20 cellular contexts compared by ENCODE assay signal in the genomic region with DNA sequence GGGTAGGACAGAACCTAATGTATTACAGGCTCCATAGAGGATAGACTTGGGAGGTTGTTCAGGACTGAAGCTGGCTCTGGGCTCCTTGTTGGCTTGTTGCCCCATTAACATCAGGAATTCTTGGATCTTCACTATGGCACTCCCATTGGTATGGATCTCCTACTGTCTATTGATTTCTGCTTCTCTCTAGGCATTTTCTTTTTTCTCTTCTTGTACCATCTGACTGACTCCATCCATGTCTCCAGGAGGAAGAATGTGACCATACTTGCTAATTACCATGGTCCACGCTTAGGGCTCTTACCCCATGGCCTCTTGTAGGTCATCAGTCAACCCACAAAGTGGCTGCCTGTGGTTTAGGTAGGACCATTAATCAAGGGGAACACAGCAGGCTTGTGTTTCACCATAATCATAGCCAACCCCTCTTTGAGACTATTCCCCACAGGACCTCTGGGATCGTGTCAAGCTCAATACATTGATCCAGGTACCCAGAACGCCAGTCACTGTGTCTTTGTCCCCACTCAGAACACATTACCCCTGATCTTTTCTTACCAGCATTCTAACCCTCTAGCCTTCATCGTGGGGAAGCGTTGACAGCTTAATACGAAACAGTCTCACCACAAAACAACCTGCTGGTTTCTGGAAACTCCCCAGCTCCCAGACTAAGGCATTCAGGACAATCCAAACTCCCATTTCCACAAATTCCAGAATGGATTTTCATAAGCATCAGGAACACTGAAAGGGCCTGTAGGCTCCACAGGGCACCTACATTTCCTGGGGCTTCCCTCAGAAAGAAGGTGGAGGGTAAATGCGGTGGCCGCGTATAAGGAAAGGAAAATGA.
DNase-seq lines count a peak whose midpoint lies in the region; ATAC-seq and TF ChIP-seq lines count a peak whose summit lies in the region.
"Had no signal": no experiment of that assay in that cellular context is flagged by ENCODE, and none has a peak within 500 bp of the region (broad histone marks: within the 10 kb centered on the region; RNA-seq: fewer than 3 reads in every experiment).

No MANE protein-coding gene starts in this region.

- no peaks in the 10 kb centered on the region for H3K27me3 Mint-ChIP-seq in mesothelial cell of epicardium (ENCODE audit: low read depth)
- H3K27me3 Mint-ChIP-seq: activated T-cell treated with anti-CD3 and anti-CD28 coated beads, Interleukin-2, amount 50 U/mL, for 24 hours had no signal

- ATAC-seq in HG03025 (IDR thresholded peaks at IDR 0.05; ENCODE audit: low FRiP score, unreplicated experiment): no peak
- no peak for ATAC-seq in GM19452 (IDR thresholded peaks at IDR 0.05; ENCODE audit: unreplicated experiment)
- ATAC-seq: activated CD8-positive, alpha-beta T cell treated with anti-CD3 and anti-CD28 coated beads, Interleukin-2, amount 10 ng/mL, durations not matched to agents 7 days and 5 days; SK-N-SH treated with all-trans-retinoic acid at 6 μM for 48 hours had no signal

- H3K4me3 Mint-ChIP-seq in mesothelial cell of epicardium: no peak overlapping the region
- H3K4me3 Mint-ChIP-seq: activated CD8-positive, alpha-beta T cell treated with anti-CD3 and anti-CD28 coated beads, Interleukin-2, amount 10 ng/mL, durations not matched to agents 7 days and 5 days; activated naive CD4-positive, alpha-beta T cell treated with anti-CD3 and anti-CD28 coated beads for 36 hours; activated T-cell treated with anti-CD3 and anti-CD28 coated beads, Interleukin-2, amount 50 U/mL, for 24 hours had no signal

- TF ChIP-seq CTCF in coronary artery (IDR thresholded peaks at IDR 0.05) (no peak), mesothelial cell of epicardium (IDR thresholded peaks at IDR 0.05; ENCODE audit: unreplicated experiment) (no peak)

- no peaks in the 10 kb centered on the region for H3K36me3 Mint-ChIP-seq in mesothelial cell of epicardium

- peaks cover 17% of the 10 kb centered on the region for H3K9me3 Mint-ChIP-seq in mesothelial cell of epicardium

- H3K27ac ChIP-seq in coronary artery: peak overlapping the region; percentile 69 to 80
- H3K27ac ChIP-seq in temporal lobe (ENCODE audit: low read depth, low read length): peak overlapping the region; percentile 1

- no peak overlapping the region for H3K4me3 ChIP-seq in coronary artery

- peak overlapping the region; percentile 87 for H3K27ac Mint-ChIP-seq in mesothelial cell of epicardium
- H3K27ac Mint-ChIP-seq: activated CD8-positive, alpha-beta T cell treated with anti-CD3 and anti-CD28 coated beads, Interleukin-2, amount 10 ng/mL, durations not matched to agents 7 days and 5 days; activated naive CD4-positive, alpha-beta T cell treated with anti-CD3 and anti-CD28 coated beads for 36 hours; activated T-cell treated with anti-CD3 and anti-CD28 coated beads, Interleukin-2, amount 50 U/mL, for 24 hours had no signal

- DNase-seq in amniotic epithelial cell (ENCODE audit: low read depth) (peak; percentile 54), coronary artery (ENCODE audit: low spot score) (no peak), mesothelial cell of epicardium (ENCODE audit: low spot score in 2 of 2, unreplicated experiment in 2 of 2) (no peak), DMS114 treated with DMSO at 0.1 percent for 48 hours (lab: John Stamatoyannopoulos, UW; ENCODE audit: unreplicated experiment) (no peak)
- DNase-seq: activated CD4-positive, CD25-positive, alpha-beta regulatory T cell; activated CD8-positive, alpha-beta T cell treated with anti-CD3 and anti-CD28 coated beads, Interleukin-2, amount 10 ng/mL, durations not matched to agents 7 days and 5 days; activated naive CD4-positive, alpha-beta T cell treated with anti-CD3 and anti-CD28 coated beads for 36 hours; activated T-cell treated with anti-CD3 and anti-CD28 coated beads, Interleukin-2, amount 50 U/mL, for 24 hours; DMS79 treated with DMSO at 0.1 percent for 48 hours; foreskin melanocyte; KBM-7; NCI-H1930; NCI-H345; nucleus accumbens; stimulated activated CD4-positive, alpha-beta T cell treated with anti-CD3 and anti-CD28 coated beads, Interleukin-2, amount 100 ng/mL, for 48 hours; T-helper 9 cell had no signal

- H3K4me1 Mint-ChIP-seq in mesothelial cell of epicardium: peaks cover 30% of the 10 kb centered on the region
